ENCODE assay signal across 8 cellular contexts in genomic region chrX:9340619-9341304, GRCh38.
DNase-seq lines count a peak whose midpoint lies in the region; ATAC-seq and TF ChIP-seq lines count a peak whose summit lies in the region.

No MANE protein-coding gene starts in this region.

- no peak overlapping the region for H3K4me3 ChIP-seq in Jurkat, Clone E6-1 (ENCODE audit: low read length)
- no peak overlapping the region for H3K4me3 ChIP-seq in fibroblast of the aortic adventitia (ENCODE audit: low read depth, low read length)

- H3K36me3 Mint-ChIP-seq in progenitor cell of endocrine pancreas (ENCODE audit: insufficient read depth): no peaks in the 10 kb centered on the region

- H3K4me3 Mint-ChIP-seq in progenitor cell of endocrine pancreas (ENCODE audit: low read depth): no peak overlapping the region

- peak overlapping the region; percentile 77 for H3K27ac Mint-ChIP-seq in progenitor cell of endocrine pancreas

- no peaks in the 10 kb centered on the region for H3K27me3 Mint-ChIP-seq in progenitor cell of endocrine pancreas

- H3K4me1 Mint-ChIP-seq in progenitor cell of endocrine pancreas (ENCODE audit: low read depth): peaks cover 9% of the 10 kb centered on the region

- peaks cover 14% of the 10 kb centered on the region for H3K9me3 Mint-ChIP-seq in progenitor cell of endocrine pancreas (ENCODE audit: low read depth)

- ATAC-seq in GM19372 (IDR thresholded peaks at IDR 0.05; ENCODE audit: low read depth, unreplicated experiment) (peak; percentile 33), HG03565 (IDR thresholded peaks at IDR 0.05; ENCODE audit: unreplicated experiment) (no peak)

- DNase-seq in CD1c-positive myeloid dendritic cell (ENCODE audit: extremely low spot score) (peak; percentile 55), fibroblast of the aortic adventitia (ENCODE audit: low read depth) (peak; percentile 82), progenitor cell of endocrine pancreas (ENCODE audit: low spot score, unreplicated experiment) (no peak), cortex of kidney (lab: John Stamatoyannopoulos, UW) (no peak)
- DNase-seq in Jurkat, Clone E6-1 (ENCODE audit: low read depth, low spot score): peak; percentile 41
- peak; percentile 5 to 6 for DNase-seq in activated CD4-positive, alpha-beta T cell treated with anti-CD3 and anti-CD28 coated beads, Interleukin-2, amount 50 U/mL, for 4 hours

- no peak for TF ChIP-seq CTCF in fibroblast of the aortic adventitia (IDR thresholded peaks at IDR 0.05; ENCODE audit: insufficient read depth, low read length)
- no peak for TF ChIP-seq CTCF in progenitor cell of endocrine pancreas (IDR thresholded peaks at IDR 0.05; ENCODE audit: unreplicated experiment)

Comparison
In these comparisons a context has a peak if more than half of its experiments do, and no peak if none do; other contexts are left out.
1. DNase-seq: peak in CD1c-positive myeloid dendritic cell (single experiment), Jurkat, Clone E6-1 (single experiment), activated CD4-positive, alpha-beta T cell treated with anti-CD3 and anti-CD28 coated beads, Interleukin-2, amount 50 U/mL, for 4 hours (2 of 2) and fibroblast of the aortic adventitia (single experiment); none in progenitor cell of endocrine pancreas (single experiment) and cortex of kidney (single experiment).